Comparison of ENCODE assay signal across 8 cellular contexts in the genomic region with DNA sequence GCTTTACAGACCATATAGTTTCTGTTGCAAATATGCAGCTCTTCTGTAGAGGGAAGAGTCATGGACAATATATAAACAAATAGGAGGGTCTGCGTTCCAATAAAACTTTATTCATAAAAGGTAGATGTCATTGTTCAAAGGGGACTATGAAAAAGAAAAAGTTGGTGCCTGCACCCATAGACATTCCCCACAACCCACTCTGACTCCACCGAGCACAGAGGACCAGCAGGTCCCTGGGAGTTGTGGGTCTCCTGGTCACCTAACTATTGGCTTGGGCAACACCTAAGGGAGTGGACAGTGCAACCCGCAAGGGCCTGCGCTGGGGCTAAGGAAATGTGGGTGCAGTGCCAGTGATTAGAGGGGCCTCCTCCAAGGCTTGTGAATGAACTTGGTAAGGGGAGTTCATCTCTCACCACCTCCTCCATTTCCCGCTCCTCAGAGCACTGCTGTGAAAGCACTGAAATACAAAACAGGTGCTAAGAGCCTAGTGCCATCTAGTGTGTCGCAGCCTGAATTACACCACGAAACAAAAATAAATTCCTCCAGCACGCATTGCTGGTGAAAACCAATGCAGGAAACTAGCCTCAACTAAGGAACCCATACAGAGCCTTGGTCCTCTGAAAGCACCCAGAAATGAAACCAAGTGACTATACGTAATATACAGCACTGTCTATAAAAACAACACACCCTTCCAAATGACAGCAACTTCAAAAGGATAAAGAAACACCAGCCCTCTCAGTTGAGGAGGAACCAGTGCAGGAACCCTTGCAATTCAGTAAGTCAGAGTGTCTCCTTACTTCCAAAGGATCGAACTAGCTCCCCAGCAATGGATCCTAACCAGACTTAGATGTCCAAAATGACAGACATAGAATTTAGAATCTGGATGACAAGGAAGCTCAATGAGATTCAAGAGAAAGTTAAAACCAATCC.
DNase-seq lines count a peak whose midpoint lies in the region; ATAC-seq and TF ChIP-seq lines count a peak whose summit lies in the region.

No MANE protein-coding gene starts in this region.

- H2AFZ ChIP-seq in Loucy (ENCODE audit: low read length) = no peak overlapping the region

- TF ChIP-seq CTCF in AG09319 (IDR thresholded peaks at IDR 0.05; ENCODE audit: low read depth, low read length) (peak; percentile 43), GM12875 (IDR thresholded peaks at IDR 0.05; ENCODE audit: borderline replicate concordance, insufficient read depth, low read depth, low read length) (peak; percentile 82), Loucy (conservative IDR thresholded peaks at IDR 0.05; ENCODE audit: low read length) (peak; percentile 83), WI38 (IDR thresholded peaks at IDR 0.05; ENCODE audit: low read depth, low read length) (peak; percentile 29; the same call in 1 of the 2 replicates), kidney epithelial cell (IDR thresholded peaks at IDR 0.05; ENCODE audit: insufficient read depth, low read length, poor library complexity, severe bottlenecking) (peak; percentile 43), gastroesophageal sphincter (IDR thresholded peaks at IDR 0.05) (peak in 1 of 4 experiments; percentile 29)

- no peaks in the 10 kb centered on the region for H3F3A ChIP-seq in Loucy (ENCODE audit: low read depth)

- TF ChIP-seq EP300 in gastroesophageal sphincter (IDR thresholded peaks at IDR 0.05) = no peak

- H3K9me2 ChIP-seq in Loucy (replicated peaks; ENCODE audit: low read depth, low read length) = no peaks in the 10 kb centered on the region

- H3K9me3 Mint-ChIP-seq in stimulated activated memory B cell treated with anti-CD40 and anti-IgM and Interleukin-4, amounts not matched to agents 10 μg/mL and 1 μg/mL and 100 μg/mL, for 72 hours = peaks cover 2% of the 10 kb centered on the region

- H3K4me1 ChIP-seq in Loucy (ENCODE audit: insufficient read depth, low read length, poor library complexity, severe bottlenecking) = no peaks in the 10 kb centered on the region
- H3K4me1 ChIP-seq in gastroesophageal sphincter = no peaks in the 10 kb centered on the region

- H3K36me3 ChIP-seq in Loucy (ENCODE audit: insufficient read depth, low read length) (no peaks in the 10 kb centered on the region), kidney epithelial cell (ENCODE audit: control insufficient read depth, insufficient read depth, low read length) (no peaks in the 10 kb centered on the region), gastroesophageal sphincter (no peaks in the 10 kb centered on the region)

- H3K27me3 Mint-ChIP-seq in stimulated activated memory B cell treated with anti-CD40 and anti-IgM and Interleukin-4, amounts not matched to agents 10 μg/mL and 1 μg/mL and 100 μg/mL, for 72 hours = peaks cover 20% of the 10 kb centered on the region

- H3K27ac Mint-ChIP-seq in stimulated activated memory B cell treated with anti-CD40 and anti-IgM and Interleukin-4, amounts not matched to agents 10 μg/mL and 1 μg/mL and 100 μg/mL, for 72 hours = no peak overlapping the region

- peaks cover 5% of the 10 kb centered on the region; the same call in 1 of the 2 replicates for H3K9me3 ChIP-seq in Loucy (ENCODE audit: insufficient read depth, low read depth, low read length)
- H3K9me3 ChIP-seq in gastroesophageal sphincter = peaks cover 0 to 14% (median 0%) of the 10 kb centered on the region in 3 donors

- H3K27ac ChIP-seq in gastroesophageal sphincter = no peak overlapping the region

- H3K4me3 Mint-ChIP-seq in stimulated activated memory B cell treated with anti-CD40 and anti-IgM and Interleukin-4, amounts not matched to agents 10 μg/mL and 1 μg/mL and 100 μg/mL, for 72 hours = no peak overlapping the region

- no peak for ATAC-seq in gastroesophageal sphincter
- ATAC-seq in stimulated activated memory B cell treated with anti-CD40 and anti-IgM and Interleukin-4, amounts not matched to agents 10 μg/mL and 1 μg/mL and 100 μg/mL, for 72 hours = no peak
- ATAC-seq in GM21737 (IDR thresholded peaks at IDR 0.05; ENCODE audit: unreplicated experiment) = no peak

- no peaks in the 10 kb centered on the region for H3K4me1 Mint-ChIP-seq in stimulated activated memory B cell treated with anti-CD40 and anti-IgM and Interleukin-4, amounts not matched to agents 10 μg/mL and 1 μg/mL and 100 μg/mL, for 72 hours

- no peak overlapping the region for H3K9ac ChIP-seq in Loucy (ENCODE audit: low read depth, low read length, poor library complexity, severe bottlenecking)

- H3K79me2 ChIP-seq in Loucy (ENCODE audit: insufficient read depth, low read length) = no peaks in the 10 kb centered on the region

- H3K4me2 ChIP-seq in Loucy (ENCODE audit: low read depth, low read length, poor library complexity, severe bottlenecking) = no peak overlapping the region

- no peaks in the 10 kb centered on the region for H3K36me3 Mint-ChIP-seq in stimulated activated memory B cell treated with anti-CD40 and anti-IgM and Interleukin-4, amounts not matched to agents 10 μg/mL and 1 μg/mL and 100 μg/mL, for 72 hours

- DNase-seq in AG09319 (ENCODE audit: extremely low read depth, low read depth) = no peak
- DNase-seq in kidney epithelial cell (ENCODE audit: low read depth) = no peak

- no peaks in the 10 kb centered on the region for H4K20me1 ChIP-seq in Loucy (ENCODE audit: insufficient read depth, low read length, poor library complexity, severe bottlenecking)

- WGBS in gastroesophageal sphincter (ENCODE audit: low coverage in 1 of 2), 2 donors = 47 to 54% methylated on average over 3 to 6 of the region's 10 CpGs

- H3K27me3 ChIP-seq in Loucy (ENCODE audit: insufficient read depth, low read length, poor library complexity, severe bottlenecking) = no peaks in the 10 kb centered on the region
- H3K27me3 ChIP-seq in kidney epithelial cell (ENCODE audit: control insufficient read depth, insufficient read depth, low read length) = no peaks in the 10 kb centered on the region
- no peaks in the 10 kb centered on the region for H3K27me3 ChIP-seq in gastroesophageal sphincter

- H3K4me3 ChIP-seq in GM12875 (ENCODE audit: low read depth, low read length) = no peak overlapping the region
- no peak overlapping the region for H3K4me3 ChIP-seq in Loucy (ENCODE audit: low read length, poor library complexity, severe bottlenecking)
- H3K4me3 ChIP-seq in WI38 (ENCODE audit: low read depth, low read length) = no peak overlapping the region
- no peak overlapping the region for H3K4me3 ChIP-seq in kidney epithelial cell (ENCODE audit: low read depth, low read length)
- H3K4me3 ChIP-seq in gastroesophageal sphincter = no peak overlapping the region

- no peak for TF ChIP-seq POLR2A in gastroesophageal sphincter (IDR thresholded peaks at IDR 0.05)
